ENCODE assay signal across 6 cellular contexts in genomic region chr12:53495903-53496751, GRCh38. TPM values are rescaled to one million over a fixed set of nuclear protein-coding genes. Genes with fewer than 3 reads are reported as not detected.
DNase-seq lines count a peak whose midpoint lies in the region; TF ChIP-seq lines count a peak whose summit lies in the region.
"Had no signal": no experiment of that assay in that cellular context is flagged by ENCODE, and none has a peak within 500 bp of the region (broad histone marks: within the 10 kb centered on the region; RNA-seq: fewer than 3 reads in every experiment).

No MANE protein-coding gene starts in this region.

- DNase-seq in NCI-H510A treated with DMSO at 0.1 percent for 48 hours (lab: John Stamatoyannopoulos, UW) (peak; percentile 43), fibroblast of villous mesenchyme (ENCODE audit: low read depth) (peak; percentile 93), suprapubic skin (ENCODE audit: low spot score in 2 of 2) (peak in 1 of 2 donors; percentile 88), SHP77 (lab: John Stamatoyannopoulos, UW) (no peak)
- no peak for DNase-seq in stimulated activated CD4-positive, alpha-beta T cell treated with anti-CD3 and anti-CD28 coated beads, Interleukin-2, amount 100 ng/mL, for 48 hours
- DNase-seq: T-helper 2 cell had no signal

- TF ChIP-seq POLR2A in suprapubic skin (IDR thresholded peaks at IDR 0.05): no peak

- H3K27me3 ChIP-seq in suprapubic skin: no peaks in the 10 kb centered on the region

- 36% methylated on average over 5 of the region's 5 CpGs for WGBS in suprapubic skin

- no peaks in the 10 kb centered on the region for H3K9me3 ChIP-seq in suprapubic skin

- no peaks in the 10 kb centered on the region for H3K36me3 ChIP-seq in suprapubic skin

- H3K4me1 ChIP-seq in suprapubic skin: peaks cover 71% of the 10 kb centered on the region

- no peak for TF ChIP-seq CTCF in fibroblast of villous mesenchyme (IDR thresholded peaks at IDR 0.05; ENCODE audit: insufficient read depth, low read depth, low read length)
- no peak for TF ChIP-seq CTCF in suprapubic skin (IDR thresholded peaks at IDR 0.05)

- H3K4me3 ChIP-seq in fibroblast of villous mesenchyme (ENCODE audit: low read depth, low read length): peak overlapping the region; percentile 45
- H3K4me3 ChIP-seq in suprapubic skin: no peak overlapping the region

- H3K27ac ChIP-seq in suprapubic skin: peak overlapping the region; percentile 60

- no peak for TF ChIP-seq EP300 in suprapubic skin (IDR thresholded peaks at IDR 0.05)

RNA-seq across cellular contexts. Expression of gene MAP3K12, which starts 3.1 kb away (rescaled TPM):
- total RNA-seq in fibroblast of villous mesenchyme: 35.8 and 41.0 TPM in 2 replicates
- total RNA-seq in suprapubic skin: 10 to 100 TPM in 1 of 4 donors, 1 to 10 TPM in 3; 4.8 to 14.0 (median 5.9) TPM

RNA-seq across cellular contexts. Expression of gene TARBP2, which starts 5.0 kb away (rescaled TPM):
- total RNA-seq in fibroblast of villous mesenchyme (47.4 and 54.8 TPM in 2 replicates), suprapubic skin (10 to 100 TPM; 25.5 to 42.0 (median 28.6) TPM)

RNA-seq across cellular contexts. Expression of gene NPFF, which starts 11.2 kb away (rescaled TPM):
- total RNA-seq in fibroblast of villous mesenchyme: not detected in 2 replicates
- total RNA-seq in suprapubic skin: not detected

RNA-seq across cellular contexts. Expression of gene PCBP2, which starts 44.2 kb away (rescaled TPM):
- total RNA-seq in fibroblast of villous mesenchyme (193 and 237 TPM in 2 replicates), suprapubic skin (100 to 1,000 TPM; 480 to 803 (median 584) TPM)

RNA-seq across cellular contexts. Expression of gene PRR13, which starts 54.6 kb away (rescaled TPM):
- total RNA-seq in fibroblast of villous mesenchyme (60.0 and 64.4 TPM in 2 replicates), suprapubic skin (10 to 100 TPM; 40.7 to 77.9 (median 57.4) TPM)

Comparison
In these comparisons a context has a peak if more than half of its experiments do, and no peak if none do; other contexts are left out.
1. DNase-seq: peak in NCI-H510A treated with DMSO at 0.1 percent for 48 hours (single experiment) and fibroblast of villous mesenchyme (single experiment); none in stimulated activated CD4-positive, alpha-beta T cell treated with anti-CD3 and anti-CD28 coated beads, Interleukin-2, amount 100 ng/mL, for 48 hours (0 of 2) and SHP77 (0 of 2).